ENCODE assay signal across 10 cellular contexts in the genomic region with DNA sequence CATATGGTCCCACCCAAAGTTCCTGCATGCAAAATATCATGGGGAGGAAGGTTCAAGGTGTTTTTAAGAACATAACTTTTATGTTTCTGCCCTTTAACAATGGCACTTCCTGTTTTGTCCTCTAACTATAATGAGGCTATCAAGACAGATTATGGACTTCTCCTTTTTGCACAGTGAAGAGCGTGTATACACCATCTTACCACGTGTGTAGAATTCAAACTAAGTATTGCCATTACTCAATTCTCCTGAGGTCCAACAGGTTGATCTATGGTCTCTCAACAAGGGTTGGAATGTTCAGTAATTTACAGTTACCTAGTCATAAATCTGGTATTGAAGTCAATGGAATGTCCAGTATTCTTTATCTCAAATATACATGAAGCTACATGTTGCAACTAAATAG.
DNase-seq lines count a peak whose midpoint lies in the region; ATAC-seq lines count a peak whose summit lies in the region.
"Had no signal": no experiment of that assay in that cellular context is flagged by ENCODE, and none has a peak within 500 bp of the region (broad histone marks: within the 10 kb centered on the region; RNA-seq: fewer than 3 reads in every experiment).

No MANE protein-coding gene starts in this region.

- H3K79me2 ChIP-seq in ACC112 (ENCODE audit: control insufficient read depth, insufficient read depth, low read length, unreplicated experiment), result no peaks in the 10 kb centered on the region

- no peaks in the 10 kb centered on the region for H3K36me3 ChIP-seq in ACC112 (ENCODE audit: insufficient read depth, low read length)

- H3K36me3 Mint-ChIP-seq in activated naive CD8-positive, alpha-beta T cell, result peaks cover 4% of the 10 kb centered on the region
- peaks cover 3% of the 10 kb centered on the region for H3K36me3 Mint-ChIP-seq in T-helper 2 cell treated with Interferon-gamma antibody and Interleukin-4, amounts not matched to agents 5 μg/mL and 100 μg/mL, for 36 hours (ENCODE audit: low read depth)

- H3K4me1 Mint-ChIP-seq in activated naive CD8-positive, alpha-beta T cell (ENCODE audit: low read depth), result peaks cover 44% of the 10 kb centered on the region
- peaks cover 29% of the 10 kb centered on the region for H3K4me1 Mint-ChIP-seq in T-helper 2 cell treated with Interferon-gamma antibody and Interleukin-4, amounts not matched to agents 5 μg/mL and 100 μg/mL, for 36 hours (ENCODE audit: low read depth)

- DNase-seq in T-helper 2 cell treated with Interferon-gamma antibody and Interleukin-4, amounts not matched to agents 5 μg/mL and 100 μg/mL, for 36 hours (ENCODE audit: low spot score), result no peak
- DNase-seq in activated gamma-delta T cell treated with Interleukin-2 at 50 U/mL for 16 hours (no peak), kidney glomerular epithelial cell (lab: John Stamatoyannopoulos, UW) (no peak), head of caudate nucleus (no peak)
- DNase-seq: activated CD8-positive, alpha-beta memory T cell treated with anti-CD3 and anti-CD28 coated beads, Interleukin-2, amount 50 U/mL, for 4 hours; NCI-H2171 treated with DMSO at 0.1 percent for 48 hours had no signal

- H3K27ac ChIP-seq in ACC112 (ENCODE audit: low read depth, low read length), result no peak overlapping the region

- H3K27ac Mint-ChIP-seq in activated naive CD8-positive, alpha-beta T cell, result peak overlapping the region; percentile 84
- no peak overlapping the region for H3K27ac Mint-ChIP-seq in T-helper 2 cell treated with Interferon-gamma antibody and Interleukin-4, amounts not matched to agents 5 μg/mL and 100 μg/mL, for 36 hours

- H3K27me3 Mint-ChIP-seq in activated naive CD8-positive, alpha-beta T cell, result no peaks in the 10 kb centered on the region
- no peaks in the 10 kb centered on the region for H3K27me3 Mint-ChIP-seq in T-helper 2 cell treated with Interferon-gamma antibody and Interleukin-4, amounts not matched to agents 5 μg/mL and 100 μg/mL, for 36 hours (ENCODE audit: low read depth)

- H3K4me3 ChIP-seq in ACC112 (ENCODE audit: low read depth, low read length), result no peak overlapping the region

- peaks cover 3% of the 10 kb centered on the region for H3K9me3 Mint-ChIP-seq in activated naive CD8-positive, alpha-beta T cell (ENCODE audit: low read depth)
- no peaks in the 10 kb centered on the region for H3K9me3 Mint-ChIP-seq in T-helper 2 cell treated with Interferon-gamma antibody and Interleukin-4, amounts not matched to agents 5 μg/mL and 100 μg/mL, for 36 hours

- H3K4me3 Mint-ChIP-seq in activated naive CD8-positive, alpha-beta T cell, result no peak overlapping the region
- H3K4me3 Mint-ChIP-seq in T-helper 2 cell treated with Interferon-gamma antibody and Interleukin-4, amounts not matched to agents 5 μg/mL and 100 μg/mL, for 36 hours, result no peak overlapping the region

- H3K4me1 ChIP-seq in ACC112 (ENCODE audit: control insufficient read depth, insufficient read depth, low read length, unreplicated experiment), result peaks cover 15% of the 10 kb centered on the region

- peak; percentile 79 for ATAC-seq in GM19351 (IDR thresholded peaks at IDR 0.05; ENCODE audit: unreplicated experiment)
- ATAC-seq in HG03460 (IDR thresholded peaks at IDR 0.05; ENCODE audit: unreplicated experiment), result peak; percentile 50

- no peaks in the 10 kb centered on the region for H3K27me3 ChIP-seq in ACC112 (ENCODE audit: insufficient read depth, low read length)

- intact Hi-C loops in head of caudate nucleus (cut with DNase I), result no loop called here

- peak overlapping the region; percentile 0 for H2AFZ ChIP-seq in ACC112 (ENCODE audit: low read length, unreplicated experiment)
